In genomic region chrX:8757609-8758389, GRCh38 we compare ENCODE assay signal across 14 cellular contexts. TPM values are rescaled to one million over a fixed set of nuclear protein-coding genes. Genes with fewer than 3 reads are reported as not detected.
"Had no signal": no experiment of that assay in that cellular context is flagged by ENCODE, and none has a peak within 500 bp of the region (broad histone marks: within the 10 kb centered on the region; RNA-seq: fewer than 3 reads in every experiment).

No MANE protein-coding gene starts in this region.

RNA-seq across cellular contexts. Expression of gene ANOS1, which starts 25.9 kb away (rescaled TPM):
- total RNA-seq: activated naive CD4-positive, alpha-beta T cell treated with anti-CD3 and anti-CD28 coated beads for 36 hours had no signal

RNA-seq across cellular contexts. Expression of gene FAM9A, which starts 43.4 kb away (rescaled TPM):
- total RNA-seq: activated naive CD4-positive, alpha-beta T cell treated with anti-CD3 and anti-CD28 coated beads for 36 hours; activated T-cell treated with anti-CD3 and anti-CD28 coated beads, Interleukin-2, amount 50 U/mL, for 4 hours; cerebellum; gastroesophageal sphincter; heart right ventricle; left ventricle myocardium superior; mucosa of descending colon; ovary; psoas muscle; smooth muscle cell; suprapubic skin; T-helper 17 cell; transverse colon; uterus had no signal
